In the genomic region with DNA sequence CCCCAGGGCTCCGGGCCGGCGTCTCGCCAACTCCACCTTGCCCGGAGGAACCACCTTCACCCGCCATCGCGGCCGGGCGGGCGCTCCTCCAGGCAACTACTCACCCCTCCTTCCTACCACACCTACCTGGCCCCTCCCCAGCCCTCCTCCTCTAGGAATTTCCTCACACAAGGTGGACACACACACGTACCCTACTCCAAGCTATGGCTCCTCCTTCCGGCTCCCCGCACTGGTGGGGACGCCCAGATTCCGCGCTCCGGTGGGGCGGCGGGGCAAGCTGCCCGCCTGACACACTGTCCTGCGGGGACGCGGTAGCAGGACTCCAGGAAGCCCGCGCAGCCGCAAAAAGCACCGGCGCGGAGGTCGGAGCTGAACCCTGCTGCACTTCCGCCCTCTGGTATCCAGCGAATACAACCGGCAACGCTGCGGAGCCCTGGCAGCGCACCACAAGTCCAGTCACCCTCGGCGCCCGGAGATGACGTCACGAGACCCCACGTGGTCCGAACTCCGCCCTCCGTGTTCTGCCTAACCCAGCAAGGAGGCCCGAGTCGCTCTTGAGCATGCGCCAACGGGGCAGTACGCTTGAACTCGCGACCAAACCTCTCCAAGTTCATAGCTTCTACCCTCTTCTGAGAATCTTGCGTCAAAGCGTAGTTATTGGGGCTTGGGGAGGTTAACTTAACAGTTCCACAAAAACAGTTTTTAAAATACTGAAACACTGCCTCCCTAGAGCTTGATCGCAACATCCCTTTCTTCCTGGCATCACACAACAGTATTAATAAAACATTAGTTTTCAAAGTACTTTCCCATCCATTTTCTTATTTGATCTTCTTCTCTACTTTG, we compare ENCODE assay signal across 8 cellular contexts. TPM values are rescaled to one million over a fixed set of nuclear protein-coding genes. Genes with fewer than 3 reads are reported as not detected.
DNase-seq lines count a peak whose midpoint lies in the region; ATAC-seq and TF ChIP-seq lines count a peak whose summit lies in the region.

TSS of gene ATG5 (minus strand) at position 425 of the 843 bp plus-strand sequence. CDS start 9,552 bp downstream, outside the sequence.

- H3K27me3 ChIP-seq in PC-9 (ENCODE audit: insufficient read depth, low read depth) = no peaks in the 10 kb centered on the region

- no peaks in the 10 kb centered on the region for H3K9me2 ChIP-seq in PC-9 (ENCODE audit: insufficient read depth)

- peak within 1 kb of the TSS; percentile 79 for H3K4me2 ChIP-seq in PC-9

- H3K4me3 ChIP-seq in Jurkat, Clone E6-1 (ENCODE audit: low read length) = peak within 1 kb of the TSS; percentile 94
- peak within 1 kb of the TSS; percentile 91 for H3K4me3 ChIP-seq in PC-9
- H3K4me3 ChIP-seq in mucosa of descending colon = peak within 1 kb of the TSS; percentile 67

- peaks cover 12% of the 10 kb centered on the region for H3F3A ChIP-seq in PC-9 (ENCODE audit: insufficient read depth, low read depth)

- intact Hi-C loops in PC-9 (cut with micrococcal nuclease; ENCODE audit: unreplicated experiment) = no loop called here
- intact Hi-C loops in mucosa of descending colon (cut with DNase I, micrococcal nuclease) = no loop called here

- ATAC-seq in GM21619 (IDR thresholded peaks at IDR 0.05; ENCODE audit: unreplicated experiment) (peak; percentile 95), mucosa of descending colon (peak; percentile 95)

- 0 out of 2 replicates have a peak, but pooled peaks cover 1% of the 10 kb centered on the region for H4K20me1 ChIP-seq in PC-9 (ENCODE audit: insufficient read depth)

- H3K27ac ChIP-seq in PC-9 (peak within 1 kb of the TSS; percentile 92), epithelial cell of prostate (peak within 1 kb of the TSS; percentile 97)

- H3K36me3 ChIP-seq in PC-9 (ENCODE audit: low read depth) (no peaks in the 10 kb centered on the region), mucosa of descending colon (ENCODE audit: low read depth) (peaks cover 5% of the 10 kb centered on the region)

- DNase-seq in DMS153 (lab: John Stamatoyannopoulos, UW) (peak; percentile 98), PC-9 (peak; percentile 96 to 98), epithelial cell of prostate (ENCODE audit: low read depth, low spot score) (peak; percentile 96), mucosa of descending colon (peak; percentile 100)
- peak; percentile 99 for DNase-seq in Jurkat, Clone E6-1 (ENCODE audit: low read depth, low spot score)
- DNase-seq in activated T-cell treated with anti-CD3 and anti-CD28 coated beads, Interleukin-2, amount 50 U/mL, for 1 hour = peak; percentile 100
- peak; percentile 100 for DNase-seq in stimulated activated CD8-positive, alpha-beta memory T cell treated with anti-CD3 and anti-CD28 coated beads, Interleukin-4, amount 100 ng/mL, for 24 hours (ENCODE audit: low read depth)

- POLR2A ChIA-PET in PC-9 (lab: Charles Lee; ENCODE audit: unreplicated experiment) = interaction anchor here (0.6 to 0.7 kb wide), 10 partner anchors 14 to 1220 kb away, joined by 3 to 27 read pairs (median 3); no protein-coding TSS in a partner anchor

- peaks cover 46% of the 10 kb centered on the region for H3K79me2 ChIP-seq in PC-9 (ENCODE audit: low read depth)

- TF ChIP-seq CTCF in PC-9 (conservative IDR thresholded peaks at IDR 0.05) (no peak), mucosa of descending colon (IDR thresholded peaks at IDR 0.05) (no peak)

- peak within 1 kb of the TSS; percentile 93 for H2AFZ ChIP-seq in PC-9

- BruUV-seq in PC-9 (replicated peaks; lab: Mats Ljungman, UMichigan) = TSS peak; percentile 97

- CTCF ChIA-PET in PC-9 (lab: Charles Lee) = interaction anchor here (0.6 kb wide), 3 partner anchors 13 to 1327 kb away, joined by 3 to 5 read pairs (median 3); no protein-coding TSS in a partner anchor

- H3K4me1 ChIP-seq in PC-9 (replicated peaks; ENCODE audit: insufficient read depth) = peaks cover 13% of the 10 kb centered on the region
- peaks cover 10% of the 10 kb centered on the region for H3K4me1 ChIP-seq in mucosa of descending colon (ENCODE audit: low read depth)

- no peaks in the 10 kb centered on the region for H3K9me3 ChIP-seq in PC-9 (ENCODE audit: insufficient read depth, low read depth)
- H3K9me3 ChIP-seq in mucosa of descending colon = no peaks in the 10 kb centered on the region

RNA-seq across cellular contexts. Expression of gene ATG5, which starts in this region (rescaled TPM):
- 27.8 TPM for polyA plus RNA-seq in Jurkat, Clone E6-1 (2012; ENCODE audit: insufficient read depth, insufficient read length)
- total RNA-seq in PC-9 (2021) (38.1 and 39.8 TPM in 2 replicates), mucosa of descending colon (10 to 100 TPM; 39.4 to 51.6 (median 43.0) TPM)

Comparison
In these comparisons a context has a peak if more than half of its experiments do, and no peak if none do; other contexts are left out.
1. Peak in every context shown above with its lines: DNase-seq, ATAC-seq, H3K4me3 ChIP-seq and H3K27ac ChIP-seq.